ENCODE assay signal across 23 cellular contexts in the genomic region with DNA sequence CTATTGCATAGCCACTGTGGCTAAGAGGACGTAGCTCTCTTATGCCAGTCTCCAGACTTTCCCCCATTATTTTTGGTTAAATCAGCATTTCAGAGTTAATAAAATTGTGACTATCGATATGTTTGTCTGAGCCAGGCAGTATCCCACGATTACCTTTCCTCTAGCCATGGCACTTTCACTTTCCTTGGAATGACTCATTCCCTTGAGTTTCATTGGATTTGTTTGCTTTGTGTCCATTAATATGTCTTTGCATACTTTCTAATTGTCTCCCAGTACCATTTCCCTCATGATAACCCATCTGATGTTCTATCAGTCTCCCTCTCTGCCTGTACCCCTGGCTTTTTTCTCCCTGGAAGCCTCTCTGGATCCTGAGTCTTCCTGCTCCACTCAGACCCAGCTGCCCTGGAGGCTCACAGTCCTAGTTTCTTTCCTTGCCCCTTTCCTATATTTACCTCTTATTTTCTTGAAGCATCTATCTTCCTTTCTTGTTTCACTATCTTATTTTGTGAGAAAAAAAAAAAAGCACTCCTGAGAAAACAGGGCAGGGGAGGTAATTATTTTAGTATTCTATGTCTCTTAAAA.
A peak's percentile ranks its signal among the peaks of the same experiment; 100 is the strongest.
DNase-seq lines count a peak whose midpoint lies in the region; ATAC-seq and TF ChIP-seq lines count a peak whose summit lies in the region.
"Had no signal": no experiment of that assay in that cellular context is flagged by ENCODE, and none has a peak within 500 bp of the region (broad histone marks: within the 10 kb centered on the region; RNA-seq: fewer than 3 reads in every experiment).

No MANE protein-coding gene starts in this region.

- CTCF ChIA-PET in RWPE1 (lab: Yijun Ruan, JAX): interaction anchor here (0.6 kb wide), 1 partner anchor 233 kb away, joined by 3 read pairs; no protein-coding TSS in a partner anchor
- CTCF ChIA-PET in activated CD8-positive, alpha-beta T cell treated with anti-CD3 and anti-CD28 coated beads for 36 hours (lab: Charles Lee): interaction anchor here (0.7 kb wide), 1 partner anchor 110 kb away, joined by 3 read pairs; no protein-coding TSS in a partner anchor

- ATAC-seq in left lobe of liver (peak; percentile 34), HG03469 (IDR thresholded peaks at IDR 0.05; ENCODE audit: unreplicated experiment) (no peak), HG03045 (IDR thresholded peaks at IDR 0.05; ENCODE audit: unreplicated experiment) (no peak)
- ATAC-seq in activated CD8-positive, alpha-beta T cell treated with anti-CD3 and anti-CD28 coated beads for 36 hours: no peak
- ATAC-seq: esophagus mucosa; natural killer cell treated with Interleukin-12 subunit alpha and Interleukin-12 subunit beta and Interleukin-15 and Interleukin-18, amount 100 ng/mL, for 72 hours; stimulated activated naive B cell treated with anti-CD40 and anti-IgM and Interleukin-4, amounts not matched to agents 10 μg/mL and 1 μg/mL and 100 μg/mL, for 72 hours had no signal

- peak overlapping the region; percentile 4; the same call in 1 of the 2 replicates for H3K4me3 Mint-ChIP-seq in HFFc6
- no peak overlapping the region for H3K4me3 Mint-ChIP-seq in activated CD8-positive, alpha-beta T cell treated with anti-CD3 and anti-CD28 coated beads for 36 hours
- H3K4me3 Mint-ChIP-seq: activated naive CD4-positive, alpha-beta T cell treated with anti-CD3 and anti-CD28 coated beads, Interleukin-2, amount 10 ng/mL, durations not matched to agents 7 days and 5 days; natural killer cell treated with Interleukin-12 subunit alpha and Interleukin-12 subunit beta and Interleukin-15 and Interleukin-18, amount 100 ng/mL, for 72 hours; stimulated activated naive B cell treated with anti-CD40 and anti-IgM and Interleukin-4, amounts not matched to agents 10 μg/mL and 1 μg/mL and 100 μg/mL, for 72 hours had no signal

- H3K36me3 Mint-ChIP-seq in HFFc6 (ENCODE audit: low read depth): no peaks in the 10 kb centered on the region
- H3K36me3 Mint-ChIP-seq in activated CD8-positive, alpha-beta T cell treated with anti-CD3 and anti-CD28 coated beads for 36 hours (ENCODE audit: low read depth): no peaks in the 10 kb centered on the region
- H3K36me3 Mint-ChIP-seq: activated naive CD4-positive, alpha-beta T cell treated with anti-CD3 and anti-CD28 coated beads, Interleukin-2, amount 10 ng/mL, durations not matched to agents 7 days and 5 days; natural killer cell treated with Interleukin-12 subunit alpha and Interleukin-12 subunit beta and Interleukin-15 and Interleukin-18, amount 100 ng/mL, for 72 hours; stimulated activated naive B cell treated with anti-CD40 and anti-IgM and Interleukin-4, amounts not matched to agents 10 μg/mL and 1 μg/mL and 100 μg/mL, for 72 hours had no signal

- H3K27me3 Mint-ChIP-seq in HFFc6 (ENCODE audit: insufficient read depth): peaks cover 13% of the 10 kb centered on the region
- H3K27me3 Mint-ChIP-seq in activated CD8-positive, alpha-beta T cell treated with anti-CD3 and anti-CD28 coated beads for 36 hours: peaks cover 8% of the 10 kb centered on the region

- POLR2A ChIA-PET in RWPE1 (lab: Yijun Ruan, JAX; ENCODE audit: low non-redundant PET): no interaction called here
- POLR2A ChIA-PET in activated CD8-positive, alpha-beta T cell treated with anti-CD3 and anti-CD28 coated beads for 36 hours (lab: Charles Lee): no interaction called here

- peak; percentile 18 for DNase-seq in Caki2 (ENCODE audit: low read depth)
- no peak for DNase-seq in HFFc6
- DNase-seq in RWPE1 (ENCODE audit: low spot score): peak; percentile 4
- no peak for DNase-seq in left lobe of liver (ENCODE audit: low spot score)
- no peak for DNase-seq in DMS 273 (lab: John Stamatoyannopoulos, UW; ENCODE audit: unreplicated experiment)
- DNase-seq in activated CD8-positive, alpha-beta T cell treated with anti-CD3 and anti-CD28 coated beads for 36 hours: no peak
- DNase-seq: activated CD4-positive, alpha-beta T cell treated with anti-CD3 and anti-CD28 coated beads for 1 hour; activated CD8-positive, alpha-beta memory T cell treated with anti-CD3 and anti-CD28 coated beads for 24 hours; activated naive CD4-positive, alpha-beta T cell treated with anti-CD3 and anti-CD28 coated beads, Interleukin-2, amount 10 ng/mL, durations not matched to agents 7 days and 5 days; activated T-cell treated with anti-CD3 and anti-CD28 coated beads, Interleukin-2, amount 50 U/mL, for 48 hours; central memory CD4-positive, alpha-beta T cell; H7; MV-4-11; NCI-H187; NK-92 treated with Interleukin-12 subunit alpha and Interleukin-12 subunit beta, amount 100 ng/mL, for 24 hours; stimulated activated naive B cell treated with anti-CD40 and anti-IgM and Interleukin-4, amounts not matched to agents 10 μg/mL and 1 μg/mL and 100 μg/mL, for 72 hours; SW 1271 had no signal

- H3K27ac Mint-ChIP-seq in HFFc6: no peak overlapping the region
- no peak overlapping the region for H3K27ac Mint-ChIP-seq in activated CD8-positive, alpha-beta T cell treated with anti-CD3 and anti-CD28 coated beads for 36 hours
- H3K27ac Mint-ChIP-seq: activated naive CD4-positive, alpha-beta T cell treated with anti-CD3 and anti-CD28 coated beads, Interleukin-2, amount 10 ng/mL, durations not matched to agents 7 days and 5 days; natural killer cell treated with Interleukin-12 subunit alpha and Interleukin-12 subunit beta and Interleukin-15 and Interleukin-18, amount 100 ng/mL, for 72 hours; stimulated activated naive B cell treated with anti-CD40 and anti-IgM and Interleukin-4, amounts not matched to agents 10 μg/mL and 1 μg/mL and 100 μg/mL, for 72 hours had no signal

- TF ChIP-seq CTCF in HFFc6 (IDR thresholded peaks at IDR 0.05) (no peak), RWPE1 (conservative IDR thresholded peaks at IDR 0.05; ENCODE audit: low read depth) (no peak)
- TF ChIP-seq CTCF in activated CD8-positive, alpha-beta T cell treated with anti-CD3 and anti-CD28 coated beads for 36 hours (IDR thresholded peaks at IDR 0.05): no peak

- peaks cover 34% of the 10 kb centered on the region for H3K4me1 Mint-ChIP-seq in HFFc6 (ENCODE audit: low read depth)
- no peaks in the 10 kb centered on the region for H3K4me1 Mint-ChIP-seq in activated CD8-positive, alpha-beta T cell treated with anti-CD3 and anti-CD28 coated beads for 36 hours (ENCODE audit: low read depth)
- H3K4me1 Mint-ChIP-seq: activated naive CD4-positive, alpha-beta T cell treated with anti-CD3 and anti-CD28 coated beads, Interleukin-2, amount 10 ng/mL, durations not matched to agents 7 days and 5 days; stimulated activated naive B cell treated with anti-CD40 and anti-IgM and Interleukin-4, amounts not matched to agents 10 μg/mL and 1 μg/mL and 100 μg/mL, for 72 hours had no signal

- in situ Hi-C loops in Caki2 (cut with HindIII; ENCODE audit: low pct_unique_long_range_greater_than_20kb, low sequenced_read_pairs): no loop called here

- no peak overlapping the region for H3K27ac ChIP-seq in RWPE1
- H3K27ac ChIP-seq: HL-60, thoracic aorta had no signal

- intact Hi-C loops in activated CD8-positive, alpha-beta T cell treated with anti-CD3 and anti-CD28 coated beads for 36 hours (cut with micrococcal nuclease): no loop called here

- no peaks in the 10 kb centered on the region for H3K9me3 Mint-ChIP-seq in HFFc6
- no peaks in the 10 kb centered on the region for H3K9me3 Mint-ChIP-seq in activated CD8-positive, alpha-beta T cell treated with anti-CD3 and anti-CD28 coated beads for 36 hours
- H3K9me3 Mint-ChIP-seq: activated naive CD4-positive, alpha-beta T cell treated with anti-CD3 and anti-CD28 coated beads, Interleukin-2, amount 10 ng/mL, durations not matched to agents 7 days and 5 days; natural killer cell treated with Interleukin-12 subunit alpha and Interleukin-12 subunit beta and Interleukin-15 and Interleukin-18, amount 100 ng/mL, for 72 hours; stimulated activated naive B cell treated with anti-CD40 and anti-IgM and Interleukin-4, amounts not matched to agents 10 μg/mL and 1 μg/mL and 100 μg/mL, for 72 hours had no signal

Comparison
In these comparisons a context has a peak if more than half of its experiments do, and no peak if none do; other contexts are left out.
1. DNase-seq: peak in Caki2 (single experiment) and RWPE1 (single experiment); none in HFFc6 (single experiment), left lobe of liver (single experiment), DMS 273 (single experiment) and activated CD8-positive, alpha-beta T cell treated with anti-CD3 and anti-CD28 coated beads for 36 hours (single experiment).